In the genomic region with DNA sequence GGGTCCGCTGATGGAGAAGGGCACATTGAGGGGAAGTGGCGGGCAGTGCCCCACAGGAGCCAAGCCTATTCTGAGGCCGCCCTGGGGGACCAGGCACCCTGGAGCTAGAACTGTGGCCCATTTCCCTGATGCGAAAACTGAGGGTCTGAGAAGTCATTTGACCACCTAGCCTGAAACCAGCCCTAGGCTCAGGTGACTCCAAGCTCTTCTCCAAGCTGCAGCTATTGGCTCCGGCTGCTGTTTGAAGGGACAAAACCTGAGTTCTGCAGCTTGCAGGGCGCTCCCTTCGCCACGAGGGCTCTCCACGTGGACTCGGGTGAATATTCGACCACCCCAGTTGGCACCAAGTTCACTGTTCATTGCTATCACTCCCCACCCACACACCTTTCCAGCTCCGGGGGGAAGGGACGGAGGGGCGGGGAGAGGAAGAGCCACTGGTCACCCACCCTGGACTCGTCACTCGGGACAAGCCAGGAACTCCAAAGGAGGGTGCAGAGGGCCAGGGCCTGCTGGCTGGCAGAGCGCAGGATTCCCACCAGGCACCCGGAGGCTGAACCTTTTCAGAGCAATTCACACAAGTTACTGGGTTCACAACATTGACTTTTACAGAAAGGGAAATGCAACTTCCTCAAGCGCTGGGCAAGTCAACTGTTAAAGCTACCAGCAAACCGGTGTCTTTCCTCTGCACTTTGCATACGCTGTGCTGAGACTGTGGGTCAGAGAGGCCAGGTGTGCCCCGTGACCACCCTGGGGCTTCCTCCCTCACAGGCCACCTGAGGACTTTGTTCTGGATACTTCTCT, we compare ENCODE assay signal across 10 cellular contexts. TPM values are rescaled to one million over a fixed set of nuclear protein-coding genes. Genes with fewer than 3 reads are reported as not detected.
DNase-seq lines count a peak whose midpoint lies in the region; ATAC-seq, FAIRE-seq and TF ChIP-seq lines count a peak whose summit lies in the region.
"Had no signal": no experiment of that assay in that cellular context is flagged by ENCODE, and none has a peak within 500 bp of the region (broad histone marks: within the 10 kb centered on the region; RNA-seq: fewer than 3 reads in every experiment).

No MANE protein-coding gene starts in this region.

- H2AK5ac ChIP-seq in mesenchymal stem cell (ENCODE audit: low read length, severe bottlenecking): peak overlapping the region; percentile 17

- peak overlapping the region in 1 of 2 experiments; percentile 58 for H3K18ac ChIP-seq in mesenchymal stem cell (ENCODE audit: low read depth in 1 of 2, low read length in 2 of 2)

- no peak for FAIRE-seq in D721Med (lab: Jason Lieb, UNC)

- peak overlapping the region in 1 of 2 experiments; percentile 29 for H2BK12ac ChIP-seq in mesenchymal stem cell (ENCODE audit: low read length in 2 of 2)

- no peak overlapping the region for H3K14ac ChIP-seq in mesenchymal stem cell (ENCODE audit: low read length in 2 of 2)

- peaks cover 36% of the 10 kb centered on the region for H3K4me1 ChIP-seq in mesenchymal stem cell (ENCODE audit: control insufficient read depth, insufficient read depth, low read depth, low read length)

- H3K27me3 ChIP-seq in mesenchymal stem cell (ENCODE audit: control insufficient read depth in 1 of 2, insufficient read depth in 1 of 2, low read length in 2 of 2): peaks cover 0 to 5% of the 10 kb centered on the region in 2 experiments

- H3K36me3 ChIP-seq in mesenchymal stem cell (ENCODE audit: control insufficient read depth in 1 of 2, insufficient read depth in 2 of 2, low read depth in 1 of 2, low read length in 2 of 2): peaks cover 3 to 19% of the 10 kb centered on the region in 2 experiments

- no peak overlapping the region for H3K9ac ChIP-seq in mesenchymal stem cell (ENCODE audit: low read length)

- H2BK5ac ChIP-seq in mesenchymal stem cell (ENCODE audit: low read depth, low read length, poor library complexity, severe bottlenecking): no peak overlapping the region

- ATAC-seq in HG02623 (IDR thresholded peaks at IDR 0.05; ENCODE audit: unreplicated experiment): peak; percentile 31
- no peak for ATAC-seq in GM18511 (IDR thresholded peaks at IDR 0.05; ENCODE audit: unreplicated experiment)

- 87% methylated on average over 22 of the region's 22 CpGs for WGBS in mesenchymal stem cell

- H3K23ac ChIP-seq in mesenchymal stem cell (ENCODE audit: low read length in 2 of 2): no peak overlapping the region

- peak overlapping the region; percentile 46 for H3K4me3 ChIP-seq in GM12875 (ENCODE audit: low read depth, low read length)
- no peak overlapping the region for H3K4me3 ChIP-seq in mesenchymal stem cell (ENCODE audit: insufficient read depth in 1 of 2, low read depth in 1 of 2, low read length in 2 of 2)

- H2BK120ac ChIP-seq in mesenchymal stem cell (ENCODE audit: low read depth, low read length): peak overlapping the region; percentile 4

- TF ChIP-seq CTCF in GM12875 (IDR thresholded peaks at IDR 0.05; ENCODE audit: borderline replicate concordance, insufficient read depth, low read depth, low read length) (no peak), D721Med (IDR thresholded peaks at IDR 0.05; ENCODE audit: insufficient read depth, missing control alignments) (no peak)

- DNase-seq in SKM-1 (lab: John Stamatoyannopoulos, UW; ENCODE audit: unreplicated experiment) (peak; percentile 55), mesenchymal stem cell (no peak), pons (ENCODE audit: low spot score) (no peak), NCI-H2107 treated with DMSO at 0.1 percent for 48 hours (lab: John Stamatoyannopoulos, UW; ENCODE audit: unreplicated experiment) (no peak), D721Med (ENCODE audit: insufficient read length, low spot score) (no peak)

- H3K4me2 ChIP-seq in mesenchymal stem cell (ENCODE audit: low read length, poor library complexity, severe bottlenecking): no peak overlapping the region

- peaks cover 8% of the 10 kb centered on the region for H3K79me1 ChIP-seq in mesenchymal stem cell (replicated peaks; ENCODE audit: low read length, poor library complexity, severe bottlenecking)

- H3K27ac ChIP-seq in mesenchymal stem cell (ENCODE audit: low read length, poor library complexity, severe bottlenecking): no peak overlapping the region
- H3K27ac ChIP-seq: SK-N-MC had no signal

- H4K8ac ChIP-seq in mesenchymal stem cell (ENCODE audit: low read length): peak overlapping the region; percentile 10

- no peaks in the 10 kb centered on the region for H3K9me3 ChIP-seq in mesenchymal stem cell (ENCODE audit: control insufficient read depth, low read length)

- H2BK15ac ChIP-seq in mesenchymal stem cell (ENCODE audit: low read depth, poor library complexity, severe bottlenecking): peak overlapping the region; percentile 75

- no peak overlapping the region for H2AFZ ChIP-seq in mesenchymal stem cell (ENCODE audit: low read depth, low read length)

- peak overlapping the region; percentile 22 for H4K91ac ChIP-seq in mesenchymal stem cell (ENCODE audit: low read length)

- H3K4ac ChIP-seq in mesenchymal stem cell (ENCODE audit: low read depth in 1 of 2, low read length in 2 of 2): peak overlapping the region in 1 of 2 experiments; percentile 19

RNA-seq across cellular contexts. Expression of a gene that starts 1.1 kb away (rescaled TPM):
- 121 TPM for polyA plus RNA-seq in mesenchymal stem cell (2013, experiment 1 of 2)
- polyA plus RNA-seq in mesenchymal stem cell (2013, experiment 2 of 2): 117 TPM

RNA-seq across cellular contexts. Expression of a gene that starts 32.8 kb away (rescaled TPM):
- polyA plus RNA-seq in mesenchymal stem cell (2013, experiment 1 of 2): not detected
- not detected for polyA plus RNA-seq in mesenchymal stem cell (2013, experiment 2 of 2)
- polyA plus RNA-seq: keratinocyte had no signal

RNA-seq across cellular contexts. Expression of a gene that starts 37.2 kb away (rescaled TPM):
- polyA plus RNA-seq in mesenchymal stem cell (2013, experiment 1 of 2): 0.65 TPM
- 0.41 TPM for polyA plus RNA-seq in mesenchymal stem cell (2013, experiment 2 of 2)

RNA-seq across cellular contexts. Expression of a gene that starts 57.1 kb away (rescaled TPM):
- polyA plus RNA-seq in mesenchymal stem cell (2013, experiment 1 of 2): 38.2 TPM
- 37.9 TPM for polyA plus RNA-seq in mesenchymal stem cell (2013, experiment 2 of 2)
